ENCODE assay signal across 14 cellular contexts in genomic region chrX:78658851-78659744, GRCh38. TPM values are rescaled to one million over a fixed set of nuclear protein-coding genes. Genes with fewer than 3 reads are reported as not detected.
DNase-seq lines count a peak whose midpoint lies in the region; ATAC-seq and TF ChIP-seq lines count a peak whose summit lies in the region.
"Had no signal": no experiment of that assay in that cellular context is flagged by ENCODE, and none has a peak within 500 bp of the region (broad histone marks: within the 10 kb centered on the region; RNA-seq: fewer than 3 reads in every experiment).

RTL3 (minus strand) TSS chrX:78659328; CDS start chrX:78658420, 908 bp downstream.

- DNase-seq in Right ventricle myocardium superior (no peak), cardiac septum (ENCODE audit: low spot score) (no peak), RWPE2 (ENCODE audit: low spot score) (no peak), fibroblast of pulmonary artery (ENCODE audit: low read depth) (peak; percentile 76), uterus (no peak), mesendoderm (no peak), KBM-7 (no peak)
- DNase-seq: activated naive CD4-positive, alpha-beta T cell treated with anti-CD3 and anti-CD28 coated beads for 36 hours; COR-L47; NCI-H1930 had no signal

- H3K9me3 ChIP-seq in RWPE2 (ENCODE audit: severe bottlenecking) (no peaks in the 10 kb centered on the region), uterus (no peaks in the 10 kb centered on the region)

- H3K18ac ChIP-seq in mesendoderm (ENCODE audit: low read length) = no peak within 1 kb of the TSS

- no peaks in the 10 kb centered on the region for H3K27me3 ChIP-seq in RWPE2 (ENCODE audit: insufficient read depth, poor library complexity, severe bottlenecking)
- no peaks in the 10 kb centered on the region for H3K27me3 ChIP-seq in uterus
- H3K27me3 ChIP-seq in mesendoderm (ENCODE audit: insufficient read depth, low read length, poor library complexity) = no peaks in the 10 kb centered on the region
- H3K27me3 ChIP-seq: hepatocyte had no signal

- no peak within 1 kb of the TSS for H2BK5ac ChIP-seq in mesendoderm (ENCODE audit: low read length)

- ATAC-seq in Right ventricle myocardium superior (ENCODE audit: poor library complexity) (peak; percentile 22), RWPE2 (ENCODE audit: low read depth) (peak; percentile 44; the same call in 1 of the 3 replicates), HG03460 (IDR thresholded peaks at IDR 0.05; ENCODE audit: unreplicated experiment) (no peak)

- H3K56ac ChIP-seq in mesendoderm (ENCODE audit: low read length) = no peak within 1 kb of the TSS

- no peak for TF ChIP-seq CTCF in RWPE2 (IDR thresholded peaks at IDR 0.05; ENCODE audit: poor library complexity, severe bottlenecking)
- TF ChIP-seq CTCF in fibroblast of pulmonary artery (IDR thresholded peaks at IDR 0.05; ENCODE audit: low read length, missing control alignments) = no peak
- no peak for TF ChIP-seq CTCF in uterus (IDR thresholded peaks at IDR 0.05)

- no peaks in the 10 kb centered on the region for H3K79me1 ChIP-seq in mesendoderm (ENCODE audit: low read length)

- no peak within 1 kb of the TSS for H3K23ac ChIP-seq in mesendoderm (ENCODE audit: low read length)

- no CpG with 5 or more reads among the region's 3 CpGs for WGBS in mesendoderm (ENCODE audit: extremely low coverage, insufficient coverage, low lambda C conversion rate)

- H2BK15ac ChIP-seq in mesendoderm (replicated peaks; ENCODE audit: low read depth) = no peak within 1 kb of the TSS

- H4K8ac ChIP-seq in mesendoderm (ENCODE audit: low read depth, low read length) = no peak within 1 kb of the TSS

- H4K5ac ChIP-seq in mesendoderm (ENCODE audit: low read length) = no peak within 1 kb of the TSS

- H3K4ac ChIP-seq in mesendoderm (ENCODE audit: low read depth, low read length) = no peak within 1 kb of the TSS

- H3K4me2 ChIP-seq in mesendoderm (ENCODE audit: low read length) = no peak within 1 kb of the TSS
- H3K4me2 ChIP-seq: hepatocyte had no signal

- H3K27ac ChIP-seq in RWPE2 (ENCODE audit: poor library complexity, severe bottlenecking) (no peak within 1 kb of the TSS), uterus (peak within 1 kb of the TSS; percentile 35 to 63), mesendoderm (ENCODE audit: low read depth, low read length) (no peak within 1 kb of the TSS)
- H3K27ac ChIP-seq: hepatocyte had no signal

- H3K79me2 ChIP-seq in mesendoderm (ENCODE audit: control insufficient read depth, insufficient read depth, low read length) = no peaks in the 10 kb centered on the region
- H3K79me2 ChIP-seq: hepatocyte had no signal

- no peak for TF ChIP-seq POLR2A in uterus (IDR thresholded peaks at IDR 0.05)

- no peak within 1 kb of the TSS for H2BK120ac ChIP-seq in mesendoderm (ENCODE audit: low read depth, low read length)

- no peak within 1 kb of the TSS for H3K4me3 ChIP-seq in RWPE2 (ENCODE audit: severe bottlenecking)
- no peak within 1 kb of the TSS for H3K4me3 ChIP-seq in fibroblast of pulmonary artery (replicated peaks; ENCODE audit: low read depth, low read length)
- H3K4me3 ChIP-seq in uterus = no peak within 1 kb of the TSS
- no peak within 1 kb of the TSS for H3K4me3 ChIP-seq in mesendoderm (ENCODE audit: low read length)
- H3K4me3 ChIP-seq: hepatocyte had no signal

- H3K36me3 ChIP-seq in RWPE2 (ENCODE audit: low read depth) (no peaks in the 10 kb centered on the region), uterus (no peaks in the 10 kb centered on the region), mesendoderm (ENCODE audit: control insufficient read depth, insufficient read depth, low read length) (no peaks in the 10 kb centered on the region)

- intact Hi-C loops in Right ventricle myocardium superior (cut with DNase I) = no loop called here
- intact Hi-C loops in cardiac septum (cut with DNase I) = no loop called here
- intact Hi-C loops in uterus (cut with DNase I; ENCODE audit: low total_unique reads) = no loop called here

- H3K4me1 ChIP-seq in RWPE2 (ENCODE audit: insufficient read depth, poor library complexity, severe bottlenecking) (no peaks in the 10 kb centered on the region), uterus (no peaks in the 10 kb centered on the region), mesendoderm (ENCODE audit: control insufficient read depth, low read depth, low read length) (no peaks in the 10 kb centered on the region)

- H2AK5ac ChIP-seq in mesendoderm (ENCODE audit: low read length) = no peak within 1 kb of the TSS

- H3K9ac ChIP-seq in mesendoderm (ENCODE audit: low read length) = no peak within 1 kb of the TSS

- in situ Hi-C loops in KBM-7 (cut with MboI; ENCODE audit: low pct_unique_long_range_greater_than_20kb, low sequenced_read_pairs) = no loop called here

RNA-seq across cellular contexts. Expression of gene RTL3, which starts in this region (rescaled TPM):
- total RNA-seq in Right ventricle myocardium superior = 0.08 TPM
- total RNA-seq in cardiac septum = 0.24 TPM
- total RNA-seq in uterus = 1 to 10 TPM in 1 of 4 donors, under 1 TPM in 2, not detected in 1; 0.41 to 1.0 (median 0.88) TPM
- not detected for polyA plus RNA-seq in mesendoderm (2013, experiment 1 of 2)
- polyA plus RNA-seq in mesendoderm (2013, experiment 2 of 2) = not detected
- total RNA-seq: activated naive CD4-positive, alpha-beta T cell treated with anti-CD3 and anti-CD28 coated beads for 36 hours; hepatocyte; neural crest cell; T-helper 1 cell treated with Interleukin-12 subunit alpha and Interleukin-12 subunit beta and Interleukin-4 antibody, amounts not matched to agents 30 ng/mL and 1 ng/mL, for 36 hours had no signal
- polyA plus RNA-seq: hepatocyte had no signal

Comparison
In these comparisons a context has a peak if more than half of its experiments do, and no peak if none do; other contexts are left out.
1. Peak in ATAC-seq in Right ventricle myocardium superior; RNA of the gene not detected or under 1 TPM.
2. H3K27ac ChIP-seq: peak in uterus (2 of 2); none in RWPE2 (single experiment) and mesendoderm (single experiment).